Comparison of ENCODE assay signal across 1 cellular context in the genomic region with DNA sequence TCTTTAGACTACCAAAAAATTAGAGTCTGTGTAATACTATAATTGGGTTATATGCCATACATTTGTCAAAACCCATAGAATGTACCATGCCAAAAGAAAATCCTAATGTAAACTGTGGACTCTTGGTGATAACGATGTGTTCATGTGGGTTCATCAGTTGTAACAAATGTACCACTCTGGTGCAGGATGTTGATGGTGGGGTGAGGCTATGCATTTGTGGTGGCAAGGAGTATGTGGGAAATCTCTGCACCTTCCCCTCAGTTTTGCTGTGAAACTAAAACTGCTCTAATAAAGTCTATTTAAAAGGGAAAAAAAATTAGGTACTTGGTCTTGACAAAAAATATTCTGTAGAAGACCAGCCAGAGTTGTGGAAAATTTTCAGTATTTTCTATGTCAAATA.
A peak's percentile ranks its signal among the peaks of the same experiment; 100 is the strongest.
TF ChIP-seq lines count a peak whose summit lies in the region.

No MANE protein-coding gene starts in this region.

TF ChIP-seq in GM12878, 131 proteins besides CTCF, POLR2A, EP300 and RAD21:
- no peak for TF ChIP-seq HCFC1 (IDR thresholded peaks at IDR 0.05; ENCODE audit: low read length)
- no peak for TF ChIP-seq FOXM1 (IDR thresholded peaks at IDR 0.05; ENCODE audit: low read depth, low read length)
- TF ChIP-seq, protein P1, sequence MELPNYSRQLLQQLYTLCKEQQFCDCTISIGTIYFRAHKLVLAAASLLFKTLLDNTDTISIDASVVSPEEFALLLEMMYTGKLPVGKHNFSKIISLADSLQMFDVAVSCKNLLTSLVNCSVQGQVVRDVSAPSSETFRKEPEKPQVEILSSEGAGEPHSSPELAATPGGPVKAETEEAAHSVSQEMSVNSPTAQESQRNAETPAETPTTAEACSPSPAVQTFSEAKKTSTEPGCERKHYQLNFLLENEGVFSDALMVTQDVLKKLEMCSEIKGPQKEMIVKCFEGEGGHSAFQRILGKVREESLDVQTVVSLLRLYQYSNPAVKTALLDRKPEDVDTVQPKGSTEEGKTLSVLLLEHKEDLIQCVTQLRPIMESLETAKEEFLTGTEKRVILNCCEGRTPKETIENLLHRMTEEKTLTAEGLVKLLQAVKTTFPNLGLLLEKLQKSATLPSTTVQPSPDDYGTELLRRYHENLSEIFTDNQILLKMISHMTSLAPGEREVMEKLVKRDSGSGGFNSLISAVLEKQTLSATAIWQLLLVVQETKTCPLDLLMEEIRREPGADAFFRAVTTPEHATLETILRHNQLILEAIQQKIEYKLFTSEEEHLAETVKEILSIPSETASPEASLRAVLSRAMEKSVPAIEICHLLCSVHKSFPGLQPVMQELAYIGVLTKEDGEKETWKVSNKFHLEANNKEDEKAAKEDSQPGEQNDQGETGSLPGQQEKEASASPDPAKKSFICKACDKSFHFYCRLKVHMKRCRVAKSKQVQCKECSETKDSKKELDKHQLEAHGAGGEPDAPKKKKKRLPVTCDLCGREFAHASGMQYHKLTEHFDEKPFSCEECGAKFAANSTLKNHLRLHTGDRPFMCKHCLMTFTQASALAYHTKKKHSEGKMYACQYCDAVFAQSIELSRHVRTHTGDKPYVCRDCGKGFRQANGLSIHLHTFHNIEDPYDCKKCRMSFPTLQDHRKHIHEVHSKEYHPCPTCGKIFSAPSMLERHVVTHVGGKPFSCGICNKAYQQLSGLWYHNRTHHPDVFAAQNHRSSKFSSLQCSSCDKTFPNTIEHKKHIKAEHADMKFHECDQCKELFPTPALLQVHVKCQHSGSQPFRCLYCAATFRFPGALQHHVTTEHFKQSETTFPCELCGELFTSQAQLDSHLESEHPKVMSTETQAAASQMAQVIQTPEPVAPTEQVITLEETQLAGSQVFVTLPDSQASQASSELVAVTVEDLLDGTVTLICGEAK (IDR thresholded peaks at IDR 0.05; ENCODE audit: borderline replicate concordance): peak; percentile 79; the same call in 1 of the 2 replicates
- 0 out of 4 replicates have a peak, but pooled peaks of 1 of the 2 experiments have one; percentile 2 for TF ChIP-seq IKZF2 (IDR thresholded peaks at IDR 0.05)
